10 cellular contexts compared by ENCODE assay signal in the genomic region with DNA sequence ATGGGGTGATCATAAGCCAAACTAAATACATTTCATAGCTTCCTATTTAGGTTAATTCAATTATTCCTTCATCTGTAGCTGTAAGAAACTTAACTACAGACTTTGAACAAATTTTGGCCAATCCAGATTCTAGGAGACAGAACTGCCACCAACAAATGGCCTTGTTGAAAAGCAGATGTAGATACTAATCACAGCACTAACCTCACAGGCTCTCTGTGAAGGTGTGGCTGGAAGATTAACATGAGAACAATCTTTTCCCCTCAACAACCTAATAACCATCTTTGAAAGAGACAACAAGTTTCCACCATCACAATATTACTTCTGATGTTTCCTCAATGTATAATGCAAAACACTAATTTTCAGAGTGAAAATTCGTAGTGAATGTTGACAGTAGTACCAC.
A peak's percentile ranks its signal among the peaks of the same experiment; 100 is the strongest.
DNase-seq lines count a peak whose midpoint lies in the region; ATAC-seq and TF ChIP-seq lines count a peak whose summit lies in the region.
"Had no signal": no experiment of that assay in that cellular context is flagged by ENCODE, and none has a peak within 500 bp of the region (broad histone marks: within the 10 kb centered on the region; RNA-seq: fewer than 3 reads in every experiment).

No MANE protein-coding gene starts in this region.

- H3K27me3 Mint-ChIP-seq in stimulated activated naive CD8-positive, alpha-beta T cell treated with anti-CD3 and anti-CD28 coated beads, Interleukin-15, Interleukin-2, amounts not matched to agents 100 ng/mL and 50 ng/mL, for 24 hours = no peaks in the 10 kb centered on the region
- H3K27me3 Mint-ChIP-seq in brain = peaks cover 3% of the 10 kb centered on the region
- peaks cover 3% of the 10 kb centered on the region for H3K27me3 Mint-ChIP-seq in nephron (ENCODE audit: low read depth)
- H3K27me3 Mint-ChIP-seq: dendritic cell treated with granulocyte-macrophage colony-stimulating factor and Interleukin-4, amounts not matched to agents 40 ng/mL and 50 ng/mL, for 4 days had no signal

- no peak for DNase-seq in stimulated activated naive CD8-positive, alpha-beta T cell treated with anti-CD3 and anti-CD28 coated beads, Interleukin-15, Interleukin-2, amounts not matched to agents 100 U/mL and 50 U/mL, for 24 hours
- no peak for DNase-seq in NCI-H1105 treated with DMSO at 0.1 percent for 48 hours (lab: John Stamatoyannopoulos, UW)
- no peak for DNase-seq in NCI-H2171 (lab: John Stamatoyannopoulos, UW)
- DNase-seq in islet precursor cell = no peak
- DNase-seq: NCI-H226 had no signal

- ATAC-seq in stimulated activated naive CD8-positive, alpha-beta T cell treated with anti-CD3 and anti-CD28 coated beads, Interleukin-15, Interleukin-2, amounts not matched to agents 100 U/mL and 50 U/mL, for 24 hours = no peak
- no peak for ATAC-seq in GM21515 (IDR thresholded peaks at IDR 0.05; ENCODE audit: unreplicated experiment)

- H3K4me3 Mint-ChIP-seq in stimulated activated naive CD8-positive, alpha-beta T cell treated with anti-CD3 and anti-CD28 coated beads, Interleukin-15, Interleukin-2, amounts not matched to agents 100 ng/mL and 50 ng/mL, for 24 hours = peak overlapping the region; percentile 46
- H3K4me3 Mint-ChIP-seq in brain (peak overlapping the region; percentile 75 to 100 (median 95)), nephron (peak overlapping the region in 2 of 3 experiments; percentile 24 to 42)
- H3K4me3 Mint-ChIP-seq: dendritic cell treated with granulocyte-macrophage colony-stimulating factor and Interleukin-4, amounts not matched to agents 40 ng/mL and 50 ng/mL, for 4 days had no signal

- TF ChIP-seq CTCF in brain (conservative IDR thresholded peaks at IDR 0.05) (no peak), nephron (IDR thresholded peaks at IDR 0.05; ENCODE audit: unreplicated experiment in 3 of 3) (no peak)

- H3K36me3 Mint-ChIP-seq in stimulated activated naive CD8-positive, alpha-beta T cell treated with anti-CD3 and anti-CD28 coated beads, Interleukin-15, Interleukin-2, amounts not matched to agents 100 ng/mL and 50 ng/mL, for 24 hours (ENCODE audit: low read depth) = no peaks in the 10 kb centered on the region
- H3K36me3 Mint-ChIP-seq in brain = no peaks in the 10 kb centered on the region
- no peaks in the 10 kb centered on the region for H3K36me3 Mint-ChIP-seq in nephron (ENCODE audit: low read depth)

- no peaks in the 10 kb centered on the region for H3K9me3 Mint-ChIP-seq in stimulated activated naive CD8-positive, alpha-beta T cell treated with anti-CD3 and anti-CD28 coated beads, Interleukin-15, Interleukin-2, amounts not matched to agents 100 ng/mL and 50 ng/mL, for 24 hours
- H3K9me3 Mint-ChIP-seq in brain = peaks cover 0 to 2% (median 0%) of the 10 kb centered on the region in 5 experiments
- H3K9me3 Mint-ChIP-seq in nephron = no peaks in the 10 kb centered on the region
- H3K9me3 Mint-ChIP-seq: dendritic cell treated with granulocyte-macrophage colony-stimulating factor and Interleukin-4, amounts not matched to agents 40 ng/mL and 50 ng/mL, for 4 days had no signal

- H3K4me1 Mint-ChIP-seq in stimulated activated naive CD8-positive, alpha-beta T cell treated with anti-CD3 and anti-CD28 coated beads, Interleukin-15, Interleukin-2, amounts not matched to agents 100 ng/mL and 50 ng/mL, for 24 hours (ENCODE audit: low read depth) = peaks cover 75% of the 10 kb centered on the region
- H3K4me1 Mint-ChIP-seq in brain (peaks cover 75% of the 10 kb centered on the region), nephron (peaks cover 21% of the 10 kb centered on the region)

- H3K27ac Mint-ChIP-seq in stimulated activated naive CD8-positive, alpha-beta T cell treated with anti-CD3 and anti-CD28 coated beads, Interleukin-15, Interleukin-2, amounts not matched to agents 100 ng/mL and 50 ng/mL, for 24 hours = peak overlapping the region; percentile 33
- H3K27ac Mint-ChIP-seq in brain = peak overlapping the region in 1 of 5 experiments; percentile 97
- no peak overlapping the region for H3K27ac Mint-ChIP-seq in nephron
- H3K27ac Mint-ChIP-seq: dendritic cell treated with granulocyte-macrophage colony-stimulating factor and Interleukin-4, amounts not matched to agents 40 ng/mL and 50 ng/mL, for 4 days had no signal

Comparison
In these comparisons a context has a peak if more than half of its experiments do, and no peak if none do; other contexts are left out.
1. H3K4me3 Mint-ChIP-seq: peak in every context shown above with its lines; median percentile 95 in brain; 46 in stimulated activated naive CD8-positive, alpha-beta T cell treated with anti-CD3 and anti-CD28 coated beads, Interleukin-15, Interleukin-2, amounts not matched to agents 100 ng/mL and 50 ng/mL, for 24 hours; 33 in nephron.